Comparison of ENCODE assay signal across 15 cellular contexts in genomic region chr21:38942617-38943245, GRCh38.
"Had no signal": no experiment of that assay in that cellular context is flagged by ENCODE, and none has a peak within 500 bp of the region (broad histone marks: within the 10 kb centered on the region; RNA-seq: fewer than 3 reads in every experiment).

No MANE protein-coding gene starts in this region.

- H3K36me3 Mint-ChIP-seq: naive thymus-derived CD8-positive, alpha-beta T cell had no signal

- DNase-seq: activated CD8-positive, alpha-beta memory T cell treated with anti-CD3 and anti-CD28 coated beads, Interleukin-2, amount 50 U/mL, for 48 hours; activated CD8-positive, alpha-beta T cell treated with anti-CD3 and anti-CD28 coated beads, Interleukin-2, amount 10 ng/mL, durations not matched to agents 7 days and 5 days; activated naive CD4-positive, alpha-beta T cell treated with anti-CD3 and anti-CD28 coated beads for 36 hours; central memory CD4-positive, alpha-beta T cell; effector CD8-positive, alpha-beta T cell; foreskin melanocyte; heart left ventricle; mammary epithelial cell; mucosa of descending colon; naive thymus-derived CD8-positive, alpha-beta T cell; stimulated activated CD4-positive, alpha-beta T cell treated with anti-CD3 and anti-CD28 coated beads, Interleukin-12 subunit alpha, Interleukin-12 subunit beta, amount 100 ng/mL, for 4 hours; stimulated activated CD4-positive, alpha-beta T cell treated with anti-CD3 and anti-CD28 coated beads, Interleukin-2, amount 100 ng/mL, for 48 hours; stimulated activated naive CD8-positive, alpha-beta T cell treated with anti-CD3 and anti-CD28 coated beads, Interleukin-15, Interleukin-2, amounts not matched to agents 100 U/mL and 50 U/mL, for 24 hours had no signal

- H3K4me3 Mint-ChIP-seq: activated CD8-positive, alpha-beta T cell treated with anti-CD3 and anti-CD28 coated beads, Interleukin-2, amount 10 ng/mL, durations not matched to agents 7 days and 5 days; activated naive CD4-positive, alpha-beta T cell treated with anti-CD3 and anti-CD28 coated beads for 36 hours; naive thymus-derived CD8-positive, alpha-beta T cell had no signal

- H3K4me3 ChIP-seq: coronary artery, heart left ventricle, mucosa of descending colon had no signal

- H3K4me1 ChIP-seq: heart left ventricle had no signal

- H3K27ac Mint-ChIP-seq: activated CD8-positive, alpha-beta T cell treated with anti-CD3 and anti-CD28 coated beads, Interleukin-2, amount 10 ng/mL, durations not matched to agents 7 days and 5 days; activated naive CD4-positive, alpha-beta T cell treated with anti-CD3 and anti-CD28 coated beads for 36 hours had no signal

- H3K9me3 ChIP-seq: heart left ventricle, mucosa of descending colon had no signal

- H3K36me3 ChIP-seq: heart left ventricle had no signal

- H3K27me3 ChIP-seq: heart left ventricle had no signal

- H3K27ac ChIP-seq: coronary artery, heart left ventricle, VCaP had no signal
